In genomic region chr13:75695908-75696307, GRCh38 we compare ENCODE assay signal across 8 cellular contexts. TPM values are rescaled to one million over a fixed set of nuclear protein-coding genes. Genes with fewer than 3 reads are reported as not detected.
A peak's percentile ranks its signal among the peaks of the same experiment; 100 is the strongest.
DNase-seq lines count a peak whose midpoint lies in the region; ATAC-seq and TF ChIP-seq lines count a peak whose summit lies in the region.
"Not testable (repeated sequence)": the region's sequence is repeated elsewhere in the genome, so short reads cannot be mapped to it uniquely, and the experiment has no call there.

No MANE protein-coding gene starts in this region.

- DNase-seq in Ammon's horn (ENCODE audit: low spot score) (peak; percentile 82), HUDEP-2 (lab: John Stamatoyannopoulos, UW; ENCODE audit: unreplicated experiment in 76 of 76) (peak in 58 of 76 experiments; percentile 0 to 66 (median 32)), dorsolateral prefrontal cortex (peak; percentile 67 to 88 (median 76)), left lung (peak; percentile 73 to 81)
- peak; percentile 92 for DNase-seq in activated CD8-positive, alpha-beta memory T cell treated with anti-CD3 and anti-CD28 coated beads for 24 hours
- DNase-seq in stimulated activated CD4-positive, alpha-beta T cell treated with anti-CD3 and anti-CD28 coated beads, Interleukin-2, amount 100 ng/mL, for 4 hours (ENCODE audit: low read depth): peak; percentile 53

- H3K4me3 ChIP-seq in OCI-LY3 (ENCODE audit: low read length) (peak overlapping the region; percentile 59), dorsolateral prefrontal cortex (peak overlapping the region in 12 of 59 donors; percentile 13 to 36 (median 20))
- not testable (repeated sequence) for H3K4me3 ChIP-seq in left lung

- H3K9me3 ChIP-seq in OCI-LY3 (ENCODE audit: insufficient read depth, low read length); left lung: not testable (repeated sequence)

- H4K20me1 ChIP-seq in OCI-LY3 (ENCODE audit: insufficient read depth, low read length): not testable (repeated sequence)

- H3K36me3 ChIP-seq in OCI-LY3 (replicated peaks; ENCODE audit: low read depth, low read length); left lung: not testable (repeated sequence)

- not testable (repeated sequence) for H3K27ac ChIP-seq in OCI-LY3 (ENCODE audit: low read length); left lung
- H3K27ac ChIP-seq in dorsolateral prefrontal cortex: peak overlapping the region in 1 of 59 donors; percentile 19

- not testable (repeated sequence) for H3K79me2 ChIP-seq in OCI-LY3 (ENCODE audit: low read length)

- H3K27me3 ChIP-seq in OCI-LY3 (ENCODE audit: low read depth, low read length); dorsolateral prefrontal cortex; left lung: not testable (repeated sequence)

- TF ChIP-seq CTCF in OCI-LY3 (IDR thresholded peaks at IDR 0.05; ENCODE audit: low read depth, low read length) (peak; percentile 87), dorsolateral prefrontal cortex (IDR thresholded peaks at IDR 0.05 in 54 of 56, conservative IDR thresholded peaks at IDR 0.05 in 2 of 56; ENCODE audit: low read depth in 1 of 56, partially characterized antibody in 56 of 56) (peak; percentile 88 to 99 (median 95)), left lung (IDR thresholded peaks at IDR 0.05) (peak; percentile 90 to 93)

- H3K4me1 ChIP-seq in OCI-LY3 (ENCODE audit: low read length); left lung: not testable (repeated sequence)

- H2AFZ ChIP-seq in OCI-LY3 (ENCODE audit: low read depth, low read length): not testable (repeated sequence)

- intact Hi-C loops in dorsolateral prefrontal cortex (cut with DNase I) (loop anchor here (2.0 to 5.0 kb wide), 3 partner anchors 176 to 1211 kb away; no protein-coding TSS in a partner anchor), left lung (cut with DNase I) (loop anchor here in 1 of 2 donors (10.0 kb wide), 3 partner anchors 169 to 1209 kb away; no protein-coding TSS in a partner anchor)

- H3K9ac ChIP-seq in OCI-LY3 (ENCODE audit: low read length): not testable (repeated sequence)

- ATAC-seq in GM19324 (IDR thresholded peaks at IDR 0.05; ENCODE audit: low FRiP score, unreplicated experiment): peak; percentile 54
- peak; percentile 89 for ATAC-seq in left lung

- H3K4me2 ChIP-seq in OCI-LY3 (ENCODE audit: low read length): peak overlapping the region; percentile 64

RNA-seq across cellular contexts. Expression of gene LMO7, which starts 59.8 kb away (rescaled TPM):
- 100 to 1,000 TPM in 15 of 120 experiments, 10 to 100 TPM in 105; 35.4 to 124 (median 85.8) TPM for total RNA-seq in dorsolateral prefrontal cortex
- total RNA-seq in left lung: 100 to 1,000 TPM; 360 to 669 TPM

Comparison
In these comparisons a context has a peak if more than half of its experiments do, and no peak if none do; other contexts are left out.
1. DNase-seq: peak in every context shown above with its lines; median percentile 92 in activated CD8-positive, alpha-beta memory T cell treated with anti-CD3 and anti-CD28 coated beads for 24 hours; 82 in Ammon's horn; 77 in left lung; 76 in dorsolateral prefrontal cortex; 53 in stimulated activated CD4-positive, alpha-beta T cell treated with anti-CD3 and anti-CD28 coated beads, Interleukin-2, amount 100 ng/mL, for 4 hours; 32 in HUDEP-2.